Comparison of ENCODE assay signal across 8 cellular contexts in the genomic region with DNA sequence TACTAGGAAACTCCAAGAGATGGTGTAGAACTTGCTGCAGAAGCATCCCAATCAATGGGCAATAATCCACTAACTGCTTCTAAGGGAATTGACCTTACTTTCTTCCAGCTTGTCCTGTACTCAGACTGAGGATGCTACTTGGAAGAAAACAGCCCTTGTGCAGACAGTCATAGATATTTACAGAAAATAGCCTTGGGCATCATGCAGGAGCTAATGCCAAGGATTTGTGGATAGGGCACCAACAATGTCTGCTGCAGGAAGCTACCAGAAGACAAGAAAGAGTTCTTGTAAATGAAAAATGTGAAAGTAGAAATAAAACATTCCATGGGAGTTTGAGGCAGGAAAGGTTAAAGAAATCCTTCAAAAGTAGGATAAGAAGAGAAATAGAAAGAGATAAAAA.
"Had no signal": no experiment of that assay in that cellular context is flagged by ENCODE, and none has a peak within 500 bp of the region (broad histone marks: within the 10 kb centered on the region; RNA-seq: fewer than 3 reads in every experiment).

No MANE protein-coding gene starts in this region.

- H3K4me3 Mint-ChIP-seq: HFFc6, IgD-negative memory B cell had no signal

- FAIRE-seq: HepG2 had no signal

- H3K36me3 Mint-ChIP-seq: IgD-negative memory B cell had no signal

- ATAC-seq: HCT116, HepG2 had no signal

- H3K27ac Mint-ChIP-seq: HFFc6, IgD-negative memory B cell had no signal

- DNase-seq: GM23248, GOT3, H7, HFFc6, KBM-7 had no signal
